Comparison of ENCODE assay signal across 13 cellular contexts in the genomic region with DNA sequence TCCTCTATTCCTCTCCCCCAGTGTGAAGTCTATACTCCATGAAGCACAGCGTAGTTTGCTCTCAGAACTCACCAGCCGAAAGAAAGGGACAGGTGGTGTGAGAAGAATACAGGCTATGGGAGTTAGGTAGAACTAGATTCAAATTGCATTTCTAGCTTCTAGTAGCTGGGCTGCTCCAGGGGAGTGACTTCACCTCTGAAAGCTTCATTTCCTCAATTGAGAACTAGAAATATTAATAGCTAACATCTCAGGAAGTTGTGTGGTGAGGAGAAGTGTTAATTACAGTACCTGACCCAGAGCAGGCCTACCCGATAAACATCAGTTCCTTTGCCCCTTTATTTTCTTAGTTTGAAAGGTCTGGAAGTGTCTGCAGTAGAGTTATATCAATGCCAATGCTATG.
DNase-seq lines count a peak whose midpoint lies in the region; ATAC-seq and TF ChIP-seq lines count a peak whose summit lies in the region.
"Had no signal": no experiment of that assay in that cellular context is flagged by ENCODE, and none has a peak within 500 bp of the region (broad histone marks: within the 10 kb centered on the region; RNA-seq: fewer than 3 reads in every experiment).

No MANE protein-coding gene starts in this region.

- DNase-seq in kidney tubule cell (ENCODE audit: low spot score) (peak; percentile 33), WTC11 (ENCODE audit: low spot score) (no peak)
- no peak for DNase-seq in natural killer cell treated with Interleukin-12 subunit alpha and Interleukin-12 subunit beta and Interleukin-15 and Interleukin-18, amount 100 ng/mL, for 72 hours (ENCODE audit: low spot score)
- DNase-seq in stimulated activated naive CD8-positive, alpha-beta T cell treated with anti-CD3 and anti-CD28 coated beads, Interleukin-15, amount 100 ng/mL, for 72 hours = no peak
- DNase-seq: activated CD8-positive, alpha-beta memory T cell treated with anti-CD3 and anti-CD28 coated beads, Interleukin-2, amount 50 U/mL, for 48 hours; foreskin melanocyte; occipital lobe had no signal

- CTCF ChIA-PET in WTC11 (lab: Charles Lee) = no interaction called here

- TF ChIP-seq CTCF in WTC11 (IDR thresholded peaks at IDR 0.05) = no peak

- no peaks in the 10 kb centered on the region for H3K36me3 Mint-ChIP-seq in WTC11
- no peaks in the 10 kb centered on the region for H3K36me3 Mint-ChIP-seq in natural killer cell treated with Interleukin-12 subunit alpha and Interleukin-12 subunit beta and Interleukin-15 and Interleukin-18, amount 100 ng/mL, for 72 hours
- H3K36me3 Mint-ChIP-seq: activated naive CD4-positive, alpha-beta T cell treated with anti-CD3 and anti-CD28 coated beads, Interleukin-2, amount 50 U/mL, for 24 hours had no signal

- POLR2A ChIA-PET in WTC11 (lab: Charles Lee) = no interaction called here

- peaks cover 3% of the 10 kb centered on the region; the same call in 1 of the 2 replicates for H3K27me3 Mint-ChIP-seq in WTC11 (ENCODE audit: low read depth)
- no peaks in the 10 kb centered on the region for H3K27me3 Mint-ChIP-seq in natural killer cell treated with Interleukin-12 subunit alpha and Interleukin-12 subunit beta and Interleukin-15 and Interleukin-18, amount 100 ng/mL, for 72 hours
- H3K27me3 Mint-ChIP-seq in stimulated activated naive CD8-positive, alpha-beta T cell treated with anti-CD3 and anti-CD28 coated beads, Interleukin-15, amount 100 ng/mL, for 72 hours = no peaks in the 10 kb centered on the region
- H3K27me3 Mint-ChIP-seq: activated naive CD4-positive, alpha-beta T cell treated with anti-CD3 and anti-CD28 coated beads, Interleukin-2, amount 50 U/mL, for 24 hours had no signal

- no peaks in the 10 kb centered on the region for H3K9me3 Mint-ChIP-seq in WTC11
- peaks cover 9% of the 10 kb centered on the region for H3K9me3 Mint-ChIP-seq in natural killer cell treated with Interleukin-12 subunit alpha and Interleukin-12 subunit beta and Interleukin-15 and Interleukin-18, amount 100 ng/mL, for 72 hours
- H3K9me3 Mint-ChIP-seq in stimulated activated naive CD8-positive, alpha-beta T cell treated with anti-CD3 and anti-CD28 coated beads, Interleukin-15, amount 100 ng/mL, for 72 hours = peaks cover 0 to 7% of the 10 kb centered on the region in 2 donors

- no peak overlapping the region for H3K27ac Mint-ChIP-seq in WTC11
- H3K27ac Mint-ChIP-seq in natural killer cell treated with Interleukin-12 subunit alpha and Interleukin-12 subunit beta and Interleukin-15 and Interleukin-18, amount 100 ng/mL, for 72 hours = no peak overlapping the region
- no peak overlapping the region for H3K27ac Mint-ChIP-seq in stimulated activated naive CD8-positive, alpha-beta T cell treated with anti-CD3 and anti-CD28 coated beads, Interleukin-15, amount 100 ng/mL, for 72 hours
- H3K27ac Mint-ChIP-seq: activated naive CD4-positive, alpha-beta T cell treated with anti-CD3 and anti-CD28 coated beads, Interleukin-2, amount 50 U/mL, for 24 hours had no signal

- H3K4me3 Mint-ChIP-seq in WTC11 = no peak overlapping the region
- no peak overlapping the region for H3K4me3 Mint-ChIP-seq in natural killer cell treated with Interleukin-12 subunit alpha and Interleukin-12 subunit beta and Interleukin-15 and Interleukin-18, amount 100 ng/mL, for 72 hours
- H3K4me3 Mint-ChIP-seq in stimulated activated naive CD8-positive, alpha-beta T cell treated with anti-CD3 and anti-CD28 coated beads, Interleukin-15, amount 100 ng/mL, for 72 hours = no peak overlapping the region
- H3K4me3 Mint-ChIP-seq: activated naive CD4-positive, alpha-beta T cell treated with anti-CD3 and anti-CD28 coated beads, Interleukin-2, amount 50 U/mL, for 24 hours had no signal

- ATAC-seq in GM19043 (IDR thresholded peaks at IDR 0.05; ENCODE audit: low read depth, unreplicated experiment) (peak; percentile 98), GM21737 (IDR thresholded peaks at IDR 0.05; ENCODE audit: unreplicated experiment) (peak; percentile 96), HG03139 (IDR thresholded peaks at IDR 0.05; ENCODE audit: unreplicated experiment) (peak; percentile 96), WTC11 (no peak), GM21360 (IDR thresholded peaks at IDR 0.05; ENCODE audit: unreplicated experiment) (no peak)
- no peak for ATAC-seq in natural killer cell treated with Interleukin-12 subunit alpha and Interleukin-12 subunit beta and Interleukin-15 and Interleukin-18, amount 100 ng/mL, for 72 hours
- ATAC-seq in stimulated activated naive CD8-positive, alpha-beta T cell treated with anti-CD3 and anti-CD28 coated beads, Interleukin-15, amount 100 ng/mL, for 72 hours = no peak
- ATAC-seq: HCT116 had no signal

- H3K4me1 Mint-ChIP-seq in WTC11 = peaks cover 7% of the 10 kb centered on the region
- H3K4me1 Mint-ChIP-seq in natural killer cell treated with Interleukin-12 subunit alpha and Interleukin-12 subunit beta and Interleukin-15 and Interleukin-18, amount 100 ng/mL, for 72 hours (ENCODE audit: low read depth in 2 of 2) = no peaks in the 10 kb centered on the region
- H3K4me1 Mint-ChIP-seq in stimulated activated naive CD8-positive, alpha-beta T cell treated with anti-CD3 and anti-CD28 coated beads, Interleukin-15, amount 100 ng/mL, for 72 hours = no peaks in the 10 kb centered on the region
- H3K4me1 Mint-ChIP-seq: activated naive CD4-positive, alpha-beta T cell treated with anti-CD3 and anti-CD28 coated beads, Interleukin-2, amount 50 U/mL, for 24 hours had no signal

TF ChIP-seq in WTC11, 78 proteins besides CTCF, POLR2A, EP300 and RAD21:
- TF ChIP-seq ZNF121 (CRISPR knock-in tag; IDR thresholded peaks at IDR 0.05) (no peak), SMAD3 (CRISPR knock-in tag; IDR thresholded peaks at IDR 0.05; ENCODE audit: borderline replicate concordance) (no peak), ZNF423 (CRISPR knock-in tag; IDR thresholded peaks at IDR 0.05) (no peak), ZNF512 (CRISPR knock-in tag; IDR thresholded peaks at IDR 0.05; ENCODE audit: borderline replicate concordance) (no peak)
- TF ChIP-seq, protein P1, sequence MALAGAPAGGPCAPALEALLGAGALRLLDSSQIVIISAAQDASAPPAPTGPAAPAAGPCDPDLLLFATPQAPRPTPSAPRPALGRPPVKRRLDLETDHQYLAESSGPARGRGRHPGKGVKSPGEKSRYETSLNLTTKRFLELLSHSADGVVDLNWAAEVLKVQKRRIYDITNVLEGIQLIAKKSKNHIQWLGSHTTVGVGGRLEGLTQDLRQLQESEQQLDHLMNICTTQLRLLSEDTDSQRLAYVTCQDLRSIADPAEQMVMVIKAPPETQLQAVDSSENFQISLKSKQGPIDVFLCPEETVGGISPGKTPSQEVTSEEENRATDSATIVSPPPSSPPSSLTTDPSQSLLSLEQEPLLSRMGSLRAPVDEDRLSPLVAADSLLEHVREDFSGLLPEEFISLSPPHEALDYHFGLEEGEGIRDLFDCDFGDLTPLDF (CRISPR knock-in tag; IDR thresholded peaks at IDR 0.05) = no peak
- TF ChIP-seq, protein P2, sequence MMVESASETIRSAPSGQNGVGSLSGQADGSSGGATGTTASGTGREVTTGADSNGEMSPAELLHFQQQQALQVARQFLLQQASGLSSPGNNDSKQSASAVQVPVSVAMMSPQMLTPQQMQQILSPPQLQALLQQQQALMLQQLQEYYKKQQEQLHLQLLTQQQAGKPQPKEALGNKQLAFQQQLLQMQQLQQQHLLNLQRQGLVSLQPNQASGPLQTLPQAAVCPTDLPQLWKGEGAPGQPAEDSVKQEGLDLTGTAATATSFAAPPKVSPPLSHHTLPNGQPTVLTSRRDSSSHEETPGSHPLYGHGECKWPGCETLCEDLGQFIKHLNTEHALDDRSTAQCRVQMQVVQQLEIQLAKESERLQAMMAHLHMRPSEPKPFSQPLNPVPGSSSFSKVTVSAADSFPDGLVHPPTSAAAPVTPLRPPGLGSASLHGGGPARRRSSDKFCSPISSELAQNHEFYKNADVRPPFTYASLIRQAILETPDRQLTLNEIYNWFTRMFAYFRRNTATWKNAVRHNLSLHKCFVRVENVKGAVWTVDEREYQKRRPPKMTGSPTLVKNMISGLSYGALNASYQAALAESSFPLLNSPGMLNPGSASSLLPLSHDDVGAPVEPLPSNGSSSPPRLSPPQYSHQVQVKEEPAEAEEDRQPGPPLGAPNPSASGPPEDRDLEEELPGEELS (CRISPR knock-in tag; IDR thresholded peaks at IDR 0.05) = no peak
- TF ChIP-seq, protein P3, sequence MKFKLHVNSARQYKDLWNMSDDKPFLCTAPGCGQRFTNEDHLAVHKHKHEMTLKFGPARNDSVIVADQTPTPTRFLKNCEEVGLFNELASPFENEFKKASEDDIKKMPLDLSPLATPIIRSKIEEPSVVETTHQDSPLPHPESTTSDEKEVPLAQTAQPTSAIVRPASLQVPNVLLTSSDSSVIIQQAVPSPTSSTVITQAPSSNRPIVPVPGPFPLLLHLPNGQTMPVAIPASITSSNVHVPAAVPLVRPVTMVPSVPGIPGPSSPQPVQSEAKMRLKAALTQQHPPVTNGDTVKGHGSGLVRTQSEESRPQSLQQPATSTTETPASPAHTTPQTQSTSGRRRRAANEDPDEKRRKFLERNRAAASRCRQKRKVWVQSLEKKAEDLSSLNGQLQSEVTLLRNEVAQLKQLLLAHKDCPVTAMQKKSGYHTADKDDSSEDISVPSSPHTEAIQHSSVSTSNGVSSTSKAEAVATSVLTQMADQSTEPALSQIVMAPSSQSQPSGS (CRISPR knock-in tag; IDR thresholded peaks at IDR 0.05; ENCODE audit: borderline replicate concordance, low read depth) = no peak

Comparison
In these comparisons a context has a peak if more than half of its experiments do, and no peak if none do; other contexts are left out.
1. ATAC-seq: peak in GM19043 (single experiment), GM21737 (single experiment) and HG03139 (single experiment); none in WTC11 (single experiment), GM21360 (single experiment), natural killer cell treated with Interleukin-12 subunit alpha and Interleukin-12 subunit beta and Interleukin-15 and Interleukin-18, amount 100 ng/mL, for 72 hours (0 of 2) and stimulated activated naive CD8-positive, alpha-beta T cell treated with anti-CD3 and anti-CD28 coated beads, Interleukin-15, amount 100 ng/mL, for 72 hours (single experiment).